In genomic region chr7:8386926-8387550, GRCh38 we compare ENCODE assay signal across 13 cellular contexts. TPM values are rescaled to one million over a fixed set of nuclear protein-coding genes. Genes with fewer than 3 reads are reported as not detected.
A peak's percentile ranks its signal among the peaks of the same experiment; 100 is the strongest.
DNase-seq lines count a peak whose midpoint lies in the region; ATAC-seq and TF ChIP-seq lines count a peak whose summit lies in the region.
"Had no signal": no experiment of that assay in that cellular context is flagged by ENCODE, and none has a peak within 500 bp of the region (broad histone marks: within the 10 kb centered on the region; RNA-seq: fewer than 3 reads in every experiment).

No MANE protein-coding gene starts in this region.

- H3K9ac ChIP-seq in Loucy (ENCODE audit: low read depth, low read length, poor library complexity, severe bottlenecking) = peak overlapping the region; percentile 16

- TF ChIP-seq CTCF in GM06990 (IDR thresholded peaks at IDR 0.05; ENCODE audit: insufficient read depth, low read length, poor library complexity, severe bottlenecking) (no peak), Loucy (conservative IDR thresholded peaks at IDR 0.05; ENCODE audit: low read length) (no peak), lower lobe of right lung (IDR thresholded peaks at IDR 0.05) (no peak)

- H3K4me1 ChIP-seq in Loucy (ENCODE audit: insufficient read depth, low read length, poor library complexity, severe bottlenecking) (peaks cover 32% of the 10 kb centered on the region), lower lobe of right lung (no peaks in the 10 kb centered on the region)

- H4K20me1 ChIP-seq in Loucy (ENCODE audit: insufficient read depth, low read length, poor library complexity, severe bottlenecking) = no peaks in the 10 kb centered on the region

- H3K9me3 ChIP-seq in Loucy (ENCODE audit: insufficient read depth, low read depth, low read length) (no peaks in the 10 kb centered on the region), lower lobe of right lung (no peaks in the 10 kb centered on the region)
- H3K9me3 ChIP-seq: ovary had no signal

- DNase-seq in GM06990 (ENCODE audit: extremely low read depth, insufficient read length) (peak; percentile 64), NCI-H2081 (lab: John Stamatoyannopoulos, UW) (no peak), NCI-H526 treated with DMSO at 0.1 percent for 48 hours (lab: John Stamatoyannopoulos, UW) (no peak), lower lobe of right lung (no peak)
- no peak for DNase-seq in stimulated activated CD8-positive, alpha-beta memory T cell treated with anti-CD3 and anti-CD28 coated beads, Interleukin-4, amount 100 ng/mL, for 48 hours
- DNase-seq: activated naive CD4-positive, alpha-beta T cell treated with anti-CD3 and anti-CD28 coated beads, Interleukin-2, amount 50 U/mL, for 16 hours; IMR-90; ovary had no signal

- peak overlapping the region; percentile 71 for H2AFZ ChIP-seq in Loucy (ENCODE audit: low read length)

- H3K79me2 ChIP-seq in Loucy (ENCODE audit: insufficient read depth, low read length) = no peaks in the 10 kb centered on the region

- no peaks in the 10 kb centered on the region for H3K9me2 ChIP-seq in Loucy (replicated peaks; ENCODE audit: low read depth, low read length)

- H3K4me2 ChIP-seq in Loucy (ENCODE audit: low read depth, low read length, poor library complexity, severe bottlenecking) = peak overlapping the region; percentile 26

- H3K27ac ChIP-seq in lower lobe of right lung = no peak overlapping the region
- H3K27ac ChIP-seq: ovary had no signal

- H3K27me3 ChIP-seq in GM06990 (replicated peaks; ENCODE audit: control insufficient read depth, insufficient read depth, low read length) (no peaks in the 10 kb centered on the region), Loucy (ENCODE audit: insufficient read depth, low read length, poor library complexity, severe bottlenecking) (no peaks in the 10 kb centered on the region), lower lobe of right lung (ENCODE audit: low read depth) (no peaks in the 10 kb centered on the region)
- H3K27me3 ChIP-seq: ovary had no signal

- peak; percentile 83 for ATAC-seq in GM19395 (IDR thresholded peaks at IDR 0.05; ENCODE audit: unreplicated experiment)
- ATAC-seq in HG02885 (IDR thresholded peaks at IDR 0.05; ENCODE audit: poor library complexity, unreplicated experiment) = peak; percentile 74
- no peak for ATAC-seq in lower lobe of right lung

- peak overlapping the region; percentile 22 for H3K4me3 ChIP-seq in GM06990 (replicated peaks; ENCODE audit: low read depth, low read length)
- no peak overlapping the region for H3K4me3 ChIP-seq in Loucy (ENCODE audit: low read length, poor library complexity, severe bottlenecking)
- no peak overlapping the region for H3K4me3 ChIP-seq in lower lobe of right lung
- H3K4me3 ChIP-seq: ovary had no signal

- intact Hi-C loops in lower lobe of right lung (cut with DNase I) = no loop called here

- H3F3A ChIP-seq in Loucy (ENCODE audit: low read depth) = no peaks in the 10 kb centered on the region

- H3K36me3 ChIP-seq in GM06990 (ENCODE audit: control insufficient read depth, insufficient read depth, low read length) (no peaks in the 10 kb centered on the region), Loucy (ENCODE audit: insufficient read depth, low read length) (no peaks in the 10 kb centered on the region), lower lobe of right lung (no peaks in the 10 kb centered on the region)
- H3K36me3 ChIP-seq: ovary had no signal

RNA-seq across cellular contexts. Expression of gene NXPH1, which starts 46.4 kb away (rescaled TPM):
- total RNA-seq in lower lobe of right lung = not detected
- total RNA-seq: B cell, epithelial cell of proximal tubule, IMR-90, ovary had no signal

Comparison
In these comparisons a context has a peak if more than half of its experiments do, and no peak if none do; other contexts are left out.
1. ATAC-seq: peak in GM19395 (single experiment) and HG02885 (single experiment); none in lower lobe of right lung (0 of 2).